Comparison of ENCODE assay signal across 15 cellular contexts in the genomic region with DNA sequence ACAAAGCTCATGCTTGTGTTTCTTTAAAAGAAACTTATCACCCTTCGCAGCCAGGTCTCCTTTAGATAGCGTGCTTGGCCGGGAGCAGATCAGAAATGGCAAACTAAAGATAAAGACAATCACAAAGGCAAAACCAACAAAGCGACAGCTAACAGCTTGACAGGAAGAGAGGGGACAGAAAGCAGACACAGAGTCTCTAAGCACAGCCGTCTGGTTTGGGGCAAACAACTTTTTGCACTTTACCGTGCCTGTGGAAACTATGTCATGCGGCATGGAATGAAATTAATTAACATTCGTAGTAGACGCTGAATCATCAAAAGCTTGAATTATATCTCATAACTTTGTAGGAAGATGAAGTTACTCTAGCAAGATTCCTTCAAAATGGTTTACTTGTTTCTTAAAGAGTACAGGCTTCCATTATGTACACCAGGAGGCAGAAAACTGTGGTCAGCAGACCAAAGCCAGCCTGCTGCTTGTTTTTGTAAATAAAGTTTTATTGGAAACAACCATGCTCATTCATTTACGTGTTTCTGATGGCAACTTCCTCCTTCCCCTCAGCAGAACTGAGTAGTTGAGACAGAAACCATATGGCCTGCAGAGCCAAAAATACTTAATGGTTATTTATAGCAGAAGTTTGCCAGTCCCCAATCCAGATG.
DNase-seq lines count a peak whose midpoint lies in the region; ATAC-seq and TF ChIP-seq lines count a peak whose summit lies in the region.
"Had no signal": no experiment of that assay in that cellular context is flagged by ENCODE, and none has a peak within 500 bp of the region (broad histone marks: within the 10 kb centered on the region; RNA-seq: fewer than 3 reads in every experiment).

No MANE protein-coding gene starts in this region.

- H3K27ac ChIP-seq in right atrium auricular region = no peak overlapping the region

- CTCF ChIA-PET in T-cell (lab: Charles Lee) = interaction anchor here in 1 of 2 donors (0.5 to 0.6 kb wide), 2 partner anchors 17 to 281 kb away, joined by 3 to 4 read pairs; no protein-coding TSS in a partner anchor

- peaks cover 18% of the 10 kb centered on the region for H3K27me3 Mint-ChIP-seq in stimulated activated naive CD8-positive, alpha-beta T cell treated with anti-CD3 and anti-CD28 coated beads, Interleukin-15, amount 100 ng/mL, for 72 hours
- peaks cover 0 to 3% of the 10 kb centered on the region in 2 donors for H3K27me3 Mint-ChIP-seq in T-cell

- TF ChIP-seq CTCF in right atrium auricular region (IDR thresholded peaks at IDR 0.05) = no peak

- H3K9me3 ChIP-seq in right atrium auricular region = no peaks in the 10 kb centered on the region

- no peaks in the 10 kb centered on the region for H3K27me3 ChIP-seq in right atrium auricular region

- POLR2A ChIA-PET in T-cell (lab: Charles Lee) = no interaction called here

- H3K4me3 Mint-ChIP-seq in stimulated activated naive CD8-positive, alpha-beta T cell treated with anti-CD3 and anti-CD28 coated beads, Interleukin-15, amount 100 ng/mL, for 72 hours = peak overlapping the region; percentile 19 to 30
- H3K4me3 Mint-ChIP-seq in T-cell = peak overlapping the region in 1 of 3 donors; percentile 6
- H3K4me3 Mint-ChIP-seq: stimulated activated effector memory CD8-positive, alpha-beta T cell treated with anti-CD3 and anti-CD28 coated beads, Interleukin-12 subunit alpha, Interleukin-12 subunit beta, amount 100 ng/mL, for 72 hours had no signal

- DNase-seq in Right ventricle myocardium inferior (ENCODE audit: missing footprints) = no peak
- DNase-seq in right atrium auricular region (ENCODE audit: low spot score) = no peak
- peak; percentile 83 for DNase-seq in OCI-M1 (lab: John Stamatoyannopoulos, UW)
- DNase-seq in erythroblast (lab: John Stamatoyannopoulos, UW) = peak; percentile 57 to 90
- no peak for DNase-seq in stimulated activated naive CD8-positive, alpha-beta T cell treated with anti-CD3 and anti-CD28 coated beads, Interleukin-15, amount 100 ng/mL, for 72 hours
- DNase-seq in HCEC 1CT = no peak
- no peak for DNase-seq in T-cell
- DNase-seq: activated CD4-positive, CD25-positive, alpha-beta regulatory T cell treated with anti-CD3 and anti-CD28 coated beads, Interleukin-2, amount 50 U/mL, for 72 hours; activated effector memory CD4-positive, alpha-beta T cell treated with Interleukin-2 at 50 U/mL for 16 hours; DMS79 treated with DMSO at 0.1 percent for 48 hours; NCI-H2227 treated with DMSO at 0.1 percent for 48 hours; stimulated activated CD4-positive, alpha-beta T cell treated with anti-CD3 and anti-CD28 coated beads, Interleukin-2, amount 100 ng/mL, for 24 hours had no signal

- H3K36me3 ChIP-seq in right atrium auricular region = no peaks in the 10 kb centered on the region

- peaks cover 27% of the 10 kb centered on the region for H3K4me1 Mint-ChIP-seq in stimulated activated naive CD8-positive, alpha-beta T cell treated with anti-CD3 and anti-CD28 coated beads, Interleukin-15, amount 100 ng/mL, for 72 hours
- peaks cover 3 to 7% (median 7%) of the 10 kb centered on the region in 3 donors for H3K4me1 Mint-ChIP-seq in T-cell
- H3K4me1 Mint-ChIP-seq: stimulated activated effector memory CD8-positive, alpha-beta T cell treated with anti-CD3 and anti-CD28 coated beads, Interleukin-12 subunit alpha, Interleukin-12 subunit beta, amount 100 ng/mL, for 72 hours had no signal

- H3K27ac Mint-ChIP-seq in stimulated activated naive CD8-positive, alpha-beta T cell treated with anti-CD3 and anti-CD28 coated beads, Interleukin-15, amount 100 ng/mL, for 72 hours = peak overlapping the region in 1 of 2 donors; percentile 4
- no peak overlapping the region for H3K27ac Mint-ChIP-seq in T-cell
- H3K27ac Mint-ChIP-seq: stimulated activated effector memory CD8-positive, alpha-beta T cell treated with anti-CD3 and anti-CD28 coated beads, Interleukin-12 subunit alpha, Interleukin-12 subunit beta, amount 100 ng/mL, for 72 hours had no signal

- H3K36me3 Mint-ChIP-seq in T-cell = no peaks in the 10 kb centered on the region
- H3K36me3 Mint-ChIP-seq: stimulated activated effector memory CD8-positive, alpha-beta T cell treated with anti-CD3 and anti-CD28 coated beads, Interleukin-12 subunit alpha, Interleukin-12 subunit beta, amount 100 ng/mL, for 72 hours had no signal

- intact Hi-C loops in Right ventricle myocardium inferior (cut with DNase I) = no loop called here

- no peaks in the 10 kb centered on the region for H3K4me1 ChIP-seq in right atrium auricular region

- no peak for TF ChIP-seq POLR2A in erythroblast (IDR thresholded peaks at IDR 0.05; ENCODE audit: low read length)

- peaks cover 0 to 6% of the 10 kb centered on the region in 2 donors for H3K9me3 Mint-ChIP-seq in stimulated activated naive CD8-positive, alpha-beta T cell treated with anti-CD3 and anti-CD28 coated beads, Interleukin-15, amount 100 ng/mL, for 72 hours
- no peaks in the 10 kb centered on the region for H3K9me3 Mint-ChIP-seq in T-cell
- H3K9me3 Mint-ChIP-seq: stimulated activated effector memory CD8-positive, alpha-beta T cell treated with anti-CD3 and anti-CD28 coated beads, Interleukin-12 subunit alpha, Interleukin-12 subunit beta, amount 100 ng/mL, for 72 hours had no signal

- peak; percentile 73 for ATAC-seq in Right ventricle myocardium inferior
- ATAC-seq in stimulated activated naive CD8-positive, alpha-beta T cell treated with anti-CD3 and anti-CD28 coated beads, Interleukin-15, amount 100 ng/mL, for 72 hours = no peak
- no peak for ATAC-seq in GM18498 (IDR thresholded peaks at IDR 0.05; ENCODE audit: unreplicated experiment)
- no peak for ATAC-seq in T-cell (replicated peaks in 1 of 4)
- ATAC-seq: HCT116; stimulated activated effector memory CD8-positive, alpha-beta T cell treated with anti-CD3 and anti-CD28 coated beads, Interleukin-12 subunit alpha, Interleukin-12 subunit beta, amount 100 ng/mL, for 72 hours had no signal

- H3K4me3 ChIP-seq in right atrium auricular region = no peak overlapping the region

Comparison
In these comparisons a context has a peak if more than half of its experiments do, and no peak if none do; other contexts are left out.
1. DNase-seq: peak in OCI-M1 (single experiment) and erythroblast (2 of 2); none in Right ventricle myocardium inferior (single experiment), right atrium auricular region (single experiment), stimulated activated naive CD8-positive, alpha-beta T cell treated with anti-CD3 and anti-CD28 coated beads, Interleukin-15, amount 100 ng/mL, for 72 hours (0 of 2), HCEC 1CT (single experiment) and T-cell (0 of 34).